In the genomic region with DNA sequence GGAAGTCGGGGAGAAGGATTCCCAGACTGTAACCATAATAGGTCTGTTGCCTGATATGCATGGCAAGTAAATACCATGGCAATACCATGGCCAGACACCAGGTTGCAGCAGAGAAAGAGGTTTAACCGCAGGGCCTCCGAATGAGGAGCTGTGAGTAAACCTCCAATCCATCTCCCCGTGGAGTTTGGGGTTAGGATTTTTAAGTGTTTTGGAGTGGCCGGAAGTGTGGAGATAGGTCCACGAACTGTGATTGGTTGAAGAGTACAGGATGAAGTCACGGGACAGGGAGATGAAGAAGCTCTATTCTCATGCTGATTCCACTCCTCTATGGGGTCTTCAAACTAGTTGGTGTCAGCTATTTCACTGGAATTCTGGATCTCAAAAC, we compare ENCODE assay signal across 8 cellular contexts.
DNase-seq lines count a peak whose midpoint lies in the region; ATAC-seq, FAIRE-seq and TF ChIP-seq lines count a peak whose summit lies in the region.

No MANE protein-coding gene starts in this region.

- H3K4me1 ChIP-seq in keratinocyte (ENCODE audit: control insufficient read depth, extremely low read depth, insufficient read depth, low read length), result no peaks in the 10 kb centered on the region

- no peak overlapping the region for H2AFZ ChIP-seq in keratinocyte (ENCODE audit: control insufficient read depth, low read length)

- ATAC-seq in GM18502 (IDR thresholded peaks at IDR 0.05; ENCODE audit: poor library complexity, unreplicated experiment), result peak; percentile 97
- peak; percentile 71 for ATAC-seq in HG02840 (IDR thresholded peaks at IDR 0.05; ENCODE audit: low FRiP score, unreplicated experiment)

- H3K79me2 ChIP-seq in keratinocyte (ENCODE audit: control insufficient read depth, insufficient read depth, low read length), result no peaks in the 10 kb centered on the region

- H3K27ac ChIP-seq in keratinocyte (ENCODE audit: control insufficient read depth, insufficient read depth, low read length), result no peak overlapping the region

- no peaks in the 10 kb centered on the region for H3K36me3 ChIP-seq in bronchial epithelial cell (ENCODE audit: control insufficient read depth, insufficient read depth, low read length)
- H3K36me3 ChIP-seq in keratinocyte (ENCODE audit: control insufficient read depth in 2 of 2, extremely low read depth in 1 of 2, insufficient read depth in 2 of 2, low read length in 2 of 2), result no peaks in the 10 kb centered on the region

- TF ChIP-seq CTCF in bronchial epithelial cell (IDR thresholded peaks at IDR 0.05; ENCODE audit: insufficient read depth, low read length, severe bottlenecking), result peak; percentile 75
- TF ChIP-seq CTCF in keratinocyte (optimal IDR thresholded peaks at IDR 0.05 in 1 of 3, IDR thresholded peaks at IDR 0.05 in 1 of 3, conservative IDR thresholded peaks at IDR 0.05 in 1 of 3; ENCODE audit: extremely low read depth in 1 of 3, insufficient read depth in 2 of 3, low read length in 3 of 3), result peak; percentile 70 to 85 (median 77)

- no peaks in the 10 kb centered on the region for H4K20me1 ChIP-seq in keratinocyte (ENCODE audit: control insufficient read depth, extremely low read depth, insufficient read depth, low read length)

- no peaks in the 10 kb centered on the region for H3K9me1 ChIP-seq in keratinocyte (ENCODE audit: control insufficient read depth, extremely low read depth, insufficient read depth, low read length)

- FAIRE-seq in bronchial epithelial cell (lab: Jason Lieb, UNC), result no peak
- peak; percentile 77 for FAIRE-seq in keratinocyte (lab: Jason Lieb, UNC)

- dilution Hi-C loops in keratinocyte (cut with MboI; ENCODE audit: extremely low pct_ligation_motif_present, low sequenced_read_pairs), result no loop called here

- DNase-seq in AG08395 (ENCODE audit: low spot score) (peak; percentile 87), NCI-H1092 treated with DMSO at 0.1 percent for 48 hours (lab: John Stamatoyannopoulos, UW) (peak; percentile 56), T-helper 9 cell (peak; percentile 8), bronchial epithelial cell (ENCODE audit: low read depth) (peak; percentile 73), keratinocyte (ENCODE audit: low read depth, low spot score) (peak; percentile 5)
- peak; percentile 52 for DNase-seq in stimulated activated CD4-positive, alpha-beta T cell treated with anti-CD3 and anti-CD28 coated beads, Interleukin-1b, Interleukin-23, amount 100 ng/mL, for 48 hours

- no peak overlapping the region for H3K4me2 ChIP-seq in keratinocyte (ENCODE audit: control insufficient read depth, extremely low read depth, insufficient read depth, low read depth, low read length)

- H3K27me3 ChIP-seq in bronchial epithelial cell (ENCODE audit: control insufficient read depth, insufficient read depth, low read length) (no peaks in the 10 kb centered on the region), keratinocyte (ENCODE audit: control insufficient read depth, extremely low read depth, insufficient read depth, low read length) (no peaks in the 10 kb centered on the region)

- no peak overlapping the region for H3K9ac ChIP-seq in keratinocyte (ENCODE audit: control insufficient read depth, extremely low read depth, insufficient read depth, low read length)

- H3K4me3 ChIP-seq in bronchial epithelial cell (ENCODE audit: low read depth, low read length) (no peak overlapping the region), keratinocyte (ENCODE audit: control insufficient read depth in 2 of 3, extremely low read depth in 1 of 3, insufficient read depth in 2 of 3, low read depth in 1 of 3, low read length in 3 of 3) (no peak overlapping the region)

- no peaks in the 10 kb centered on the region for H3K9me3 ChIP-seq in keratinocyte (ENCODE audit: control insufficient read depth, low read depth, low read length)

Comparison
In these comparisons a context has a peak if more than half of its experiments do, and no peak if none do; other contexts are left out.
1. DNase-seq: peak in every context shown above with its lines; median percentile 87 in AG08395; 73 in bronchial epithelial cell; 56 in NCI-H1092 treated with DMSO at 0.1 percent for 48 hours; 52 in stimulated activated CD4-positive, alpha-beta T cell treated with anti-CD3 and anti-CD28 coated beads, Interleukin-1b, Interleukin-23, amount 100 ng/mL, for 48 hours; 8 in T-helper 9 cell; 5 in keratinocyte.